27 cellular contexts compared by ENCODE assay signal in the genomic region with DNA sequence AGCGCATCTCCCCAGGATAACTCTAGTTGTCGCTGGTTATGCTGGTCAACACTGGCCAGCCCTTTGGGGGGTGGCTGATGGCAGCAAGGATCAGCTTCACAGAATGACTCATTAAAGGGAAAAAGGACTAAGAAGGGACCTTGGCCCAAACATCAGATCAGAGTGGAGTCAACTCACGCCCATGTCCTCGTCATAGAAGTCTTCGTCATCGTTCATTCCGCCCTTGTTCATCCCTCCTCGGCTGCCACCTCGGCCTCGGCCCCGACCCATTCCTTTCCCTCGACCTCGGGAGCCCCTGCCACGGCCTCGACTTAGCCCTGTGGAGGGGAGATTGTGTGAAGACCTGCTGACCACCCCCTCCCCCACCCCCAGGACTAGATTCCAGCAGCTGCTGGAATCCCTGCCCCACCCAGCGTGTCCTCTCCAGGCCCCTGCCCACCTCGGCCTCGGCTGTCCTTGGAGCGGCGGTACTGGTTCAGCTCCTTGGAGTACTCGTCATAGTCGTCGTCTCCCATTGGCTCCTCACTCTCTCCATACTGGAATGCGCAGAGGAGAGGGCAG.
"Had no signal": no experiment of that assay in that cellular context is flagged by ENCODE, and none has a peak within 500 bp of the region (broad histone marks: within the 10 kb centered on the region; RNA-seq: fewer than 3 reads in every experiment).

No MANE protein-coding gene starts in this region.

- H3K9me3 Mint-ChIP-seq: activated naive CD8-positive, alpha-beta T cell treated with anti-CD3 and anti-CD28 coated beads for 36 hours; endodermal cell; nephron; stimulated activated naive CD8-positive, alpha-beta T cell treated with anti-CD3 and anti-CD28 coated beads, Interleukin-15, Interleukin-2, amounts not matched to agents 100 ng/mL and 50 ng/mL, for 24 hours had no signal

- H3K4me3 ChIP-seq: breast epithelium, heart right ventricle, lung, mucosa of descending colon, right lobe of liver, thoracic aorta had no signal

- H3K9me3 ChIP-seq: breast epithelium, heart right ventricle, mucosa of descending colon, neutrophil, right lobe of liver, thoracic aorta had no signal

- H3K4me1 ChIP-seq: breast epithelium had no signal

- H3K36me3 ChIP-seq: breast epithelium had no signal

- ATAC-seq: activated CD4-positive, CD25-positive, alpha-beta regulatory T cell treated with anti-CD3 and anti-CD28 coated beads, Interleukin-2, amount 50 U/mL, for 24 hours; esophagus mucosa; heart right ventricle; left lobe of liver; mucosa of descending colon; right lobe of liver; T-helper 17 cell had no signal

- DNase-seq: activated CD4-positive, alpha-beta T cell treated with anti-CD3 and anti-CD28 coated beads, Interleukin-2, amount 50 U/mL, for 1 hour; activated CD8-positive, alpha-beta memory T cell treated with anti-CD3 and anti-CD28 coated beads, Interleukin-2, amount 50 U/mL, for 48 hours; activated naive CD4-positive, alpha-beta T cell; activated naive CD8-positive, alpha-beta T cell treated with anti-CD3 and anti-CD28 coated beads for 36 hours; activated T-cell treated with anti-CD3 and anti-CD28 coated beads, Interleukin-2, amount 50 U/mL, for 48 hours; amygdala; central memory CD4-positive, alpha-beta T cell; endodermal cell; foreskin fibroblast; heart right ventricle; kidney glomerular epithelial cell; right lobe of liver; stimulated activated CD4-positive, alpha-beta T cell treated with anti-CD3 and anti-CD28 coated beads, Interleukin-2, amount 100 ng/mL, for 48 hours; T-helper 17 cell; T1000; trophoblast cell; WERI-Rb-1 had no signal

- H3K4me1 Mint-ChIP-seq: activated naive CD8-positive, alpha-beta T cell treated with anti-CD3 and anti-CD28 coated beads for 36 hours; nephron had no signal

- H3K27me3 ChIP-seq: breast epithelium, heart right ventricle, neutrophil, right lobe of liver had no signal

- H3K4me3 Mint-ChIP-seq: activated naive CD8-positive, alpha-beta T cell treated with anti-CD3 and anti-CD28 coated beads for 36 hours; endodermal cell; nephron; stimulated activated naive CD8-positive, alpha-beta T cell treated with anti-CD3 and anti-CD28 coated beads, Interleukin-15, Interleukin-2, amounts not matched to agents 100 ng/mL and 50 ng/mL, for 24 hours; T-helper 17 cell had no signal

- H3K27ac ChIP-seq: breast epithelium, heart right ventricle, right lobe of liver, thoracic aorta, WERI-Rb-1 had no signal

- H3K27ac Mint-ChIP-seq: nephron; stimulated activated naive CD8-positive, alpha-beta T cell treated with anti-CD3 and anti-CD28 coated beads, Interleukin-15, Interleukin-2, amounts not matched to agents 100 ng/mL and 50 ng/mL, for 24 hours; T-helper 17 cell had no signal

- H3K27me3 Mint-ChIP-seq: activated naive CD8-positive, alpha-beta T cell treated with anti-CD3 and anti-CD28 coated beads for 36 hours; stimulated activated naive CD8-positive, alpha-beta T cell treated with anti-CD3 and anti-CD28 coated beads, Interleukin-15, Interleukin-2, amounts not matched to agents 100 ng/mL and 50 ng/mL, for 24 hours; T-helper 17 cell had no signal
